Comparison of ENCODE assay signal across 11 cellular contexts in the genomic region with DNA sequence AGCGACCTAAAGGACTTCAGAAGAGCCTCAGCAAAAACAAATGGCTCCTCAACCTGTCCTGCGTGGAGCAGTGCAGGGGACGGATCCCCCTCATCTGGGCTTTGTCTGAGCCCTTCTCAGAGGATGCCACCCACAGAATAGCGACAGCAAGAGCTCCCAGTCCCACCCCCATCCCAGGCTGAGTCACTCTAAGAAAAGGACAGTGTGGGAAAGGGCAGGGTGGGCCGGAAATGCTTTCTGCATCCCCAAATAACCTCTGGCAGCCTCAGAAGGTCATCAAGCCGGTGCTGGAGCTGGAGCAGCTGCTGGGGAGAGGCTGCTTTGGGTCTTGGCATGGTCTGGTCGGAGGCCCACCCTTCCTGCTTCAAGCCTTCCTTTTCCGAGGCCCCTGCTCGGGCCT. TPM values are rescaled to one million over a fixed set of nuclear protein-coding genes. Genes with fewer than 3 reads are reported as not detected.
A peak's percentile ranks its signal among the peaks of the same experiment; 100 is the strongest.
DNase-seq lines count a peak whose midpoint lies in the region; ATAC-seq and TF ChIP-seq lines count a peak whose summit lies in the region.
"Had no signal": no experiment of that assay in that cellular context is flagged by ENCODE, and none has a peak within 500 bp of the region (broad histone marks: within the 10 kb centered on the region; RNA-seq: fewer than 3 reads in every experiment).

No MANE protein-coding gene starts in this region.

- H3K27ac Mint-ChIP-seq in natural killer cell (no peak overlapping the region), endothelial cell (ENCODE audit: unreplicated experiment) (no peak overlapping the region)
- H3K27ac Mint-ChIP-seq: immature natural killer cell had no signal

- WGBS in stomach, 5 donors = 61 to 70% (median 65%) methylated on average over 6 to 9 of the region's 9 CpGs

- intact Hi-C loops in colonic mucosa (cut with DNase I) (no loop called here), left lung (cut with DNase I) (no loop called here), stomach (cut with DNase I; ENCODE audit: low total_unique reads) (no loop called here), natural killer cell (cut with micrococcal nuclease) (no loop called here)

- H3K9ac ChIP-seq in colonic mucosa (ENCODE audit: low read depth in 2 of 2, low read length in 2 of 2) = peak overlapping the region; percentile 12 to 59

- no peak for TF ChIP-seq POLR2A in stomach (IDR thresholded peaks at IDR 0.05)

- H3K4me1 Mint-ChIP-seq in natural killer cell (peaks cover 5% of the 10 kb centered on the region in 2 donors), endothelial cell (ENCODE audit: unreplicated experiment) (peaks cover 11% of the 10 kb centered on the region)
- H3K4me1 Mint-ChIP-seq: immature natural killer cell had no signal

- POLR2A ChIA-PET in HEK293 (lab: Yijun Ruan, JAX) = interaction anchor here (0.6 to 0.7 kb wide), 2 partner anchors 17 to 22 kb away, joined by 3 to 5 read pairs; no protein-coding TSS in a partner anchor

- H3K27me3 Mint-ChIP-seq in natural killer cell (ENCODE audit: low read depth in 2 of 2) (no peaks in the 10 kb centered on the region), endothelial cell (ENCODE audit: unreplicated experiment) (peaks cover 11% of the 10 kb centered on the region)
- H3K27me3 Mint-ChIP-seq: effector memory CD8-positive, alpha-beta T cell had no signal

- H3K9me3 Mint-ChIP-seq in natural killer cell (no peaks in the 10 kb centered on the region), endothelial cell (ENCODE audit: unreplicated experiment) (no peaks in the 10 kb centered on the region)
- H3K9me3 Mint-ChIP-seq: effector memory CD8-positive, alpha-beta T cell; immature natural killer cell had no signal

- TF ChIP-seq EP300 in stomach (IDR thresholded peaks at IDR 0.05) = peak; percentile 27

- TF ChIP-seq CTCF in HEK293 (tag by site-specific recombination; IDR thresholded peaks at IDR 0.05) = no peak
- TF ChIP-seq CTCF in colonic mucosa (IDR thresholded peaks at IDR 0.05) = no peak
- no peak for TF ChIP-seq CTCF in left lung (IDR thresholded peaks at IDR 0.05)
- no peak for TF ChIP-seq CTCF in stomach (IDR thresholded peaks at IDR 0.05)
- TF ChIP-seq CTCF in natural killer cell (IDR thresholded peaks at IDR 0.05) = no peak
- no peak for TF ChIP-seq CTCF in endothelial cell (IDR thresholded peaks at IDR 0.05; ENCODE audit: unreplicated experiment)

- H3K36me3 ChIP-seq in HEK293 (ENCODE audit: control insufficient read depth in 2 of 2, insufficient read depth in 1 of 2, low read length in 2 of 2) (peaks cover 9 to 83% of the 10 kb centered on the region in 2 experiments; a peak in 2 of 3 replicates), colonic mucosa (no peaks in the 10 kb centered on the region), left lung (peaks cover 0 to 80% of the 10 kb centered on the region in 2 donors), stomach (peaks cover 48 to 89% (median 80%) of the 10 kb centered on the region in 4 donors)

- H3K27me3 ChIP-seq in colonic mucosa (no peaks in the 10 kb centered on the region), left lung (no peaks in the 10 kb centered on the region), stomach (no peaks in the 10 kb centered on the region)

- no peak overlapping the region for H3K4me3 Mint-ChIP-seq in natural killer cell
- no peak overlapping the region for H3K4me3 Mint-ChIP-seq in endothelial cell (ENCODE audit: unreplicated experiment)
- H3K4me3 Mint-ChIP-seq: effector memory CD8-positive, alpha-beta T cell; immature natural killer cell had no signal

- H3K36me3 Mint-ChIP-seq in natural killer cell = no peaks in the 10 kb centered on the region
- H3K36me3 Mint-ChIP-seq in endothelial cell (ENCODE audit: low read depth, unreplicated experiment) = peaks cover 29% of the 10 kb centered on the region

- H3K27ac ChIP-seq in HEK293 (ENCODE audit: extremely low read depth, low read depth, low read length) = no peak overlapping the region
- H3K27ac ChIP-seq in colonic mucosa = no peak overlapping the region
- H3K27ac ChIP-seq in left lung = peak overlapping the region; percentile 26 to 76
- peak overlapping the region; percentile 32 to 80 (median 72) for H3K27ac ChIP-seq in stomach

- H3K4me3 ChIP-seq in HEK293 (ENCODE audit: low read depth, low read length) = no peak overlapping the region
- no peak overlapping the region for H3K4me3 ChIP-seq in colonic mucosa
- H3K4me3 ChIP-seq in left lung = no peak overlapping the region
- no peak overlapping the region for H3K4me3 ChIP-seq in stomach

- H3K4me1 ChIP-seq in HEK293 (ENCODE audit: control insufficient read depth, insufficient read depth, low read length) (no peaks in the 10 kb centered on the region; the same call in 1 of the 2 replicates), colonic mucosa (no peaks in the 10 kb centered on the region), left lung (peaks cover 11 to 57% of the 10 kb centered on the region in 2 donors), stomach (peaks cover 42 to 60% (median 55%) of the 10 kb centered on the region in 4 donors)
- H3K4me1 ChIP-seq: Caco-2 had no signal

- ATAC-seq in left lung = peak; percentile 17
- no peak for ATAC-seq in natural killer cell
- no peak for ATAC-seq in HG02870 (IDR thresholded peaks at IDR 0.05; ENCODE audit: unreplicated experiment)
- no peak for ATAC-seq in HG02610 (IDR thresholded peaks at IDR 0.05; ENCODE audit: unreplicated experiment)
- ATAC-seq: effector memory CD8-positive, alpha-beta T cell had no signal

- CTCF ChIA-PET in HEK293 (lab: Yijun Ruan, JAX) = interaction anchor here (0.6 to 1.0 kb wide), 2 partner anchors 18 to 495 kb away, joined by 3 read pairs; no protein-coding TSS in a partner anchor

- DNase-seq in colonic mucosa = no peak
- DNase-seq in left lung = no peak
- no peak for DNase-seq in stomach
- DNase-seq in natural killer cell = no peak
- DNase-seq in endothelial cell (ENCODE audit: low spot score) = no peak
- DNase-seq: Caco-2; effector memory CD8-positive, alpha-beta T cell; immature natural killer cell had no signal

- H3K9me3 ChIP-seq in HEK293 (ENCODE audit: control insufficient read depth, insufficient read depth, low read depth, low read length) (no peaks in the 10 kb centered on the region), colonic mucosa (no peaks in the 10 kb centered on the region), left lung (no peaks in the 10 kb centered on the region), stomach (no peaks in the 10 kb centered on the region)
- H3K9me3 ChIP-seq: Caco-2 had no signal

TF ChIP-seq in HEK293, 187 proteins besides CTCF, POLR2A, EP300 and RAD21:
- TF ChIP-seq EGR2 (tag by site-specific recombination; IDR thresholded peaks at IDR 0.05; ENCODE audit: low read depth) = 0 out of 2 replicates have a peak, but pooled peaks have one; percentile 12
- TF ChIP-seq IKZF3 (tag by site-specific recombination; IDR thresholded peaks at IDR 0.05) = no peak

RNA-seq across cellular contexts. Expression of gene SLC12A4, which starts 8.9 kb away (rescaled TPM):
- total RNA-seq in colonic mucosa (10 to 100 TPM in 1 of 2 donors, 1 to 10 TPM in 1; 8.7 to 17.0 TPM), left lung (100 to 1,000 TPM in 1 of 2 donors, 10 to 100 TPM in 1; 99.2 to 121 TPM), stomach (100 to 1,000 TPM in 1 of 5 donors, 10 to 100 TPM in 4; 12.7 to 136 (median 25.9) TPM), natural killer cell (10 to 100 TPM; 30.0 to 47.0 (median 30.5) TPM), endothelial cell (ENCODE audit: unreplicated experiment) (44.2 TPM)
- polyA plus RNA-seq in stomach = 10 to 100 TPM in 2 of 3 donors, 1 to 10 TPM in 1; 5.7 to 19.8 (median 16.2) TPM

RNA-seq across cellular contexts. Expression of gene LCAT, which starts 15.6 kb away (rescaled TPM):
- total RNA-seq in colonic mucosa (1 to 10 TPM; 3.4 to 3.6 TPM), left lung (10 to 100 TPM; 27.5 to 37.2 TPM), stomach (10 to 100 TPM; 10.1 to 20.1 (median 12.8) TPM), natural killer cell (10 to 100 TPM in 2 of 3 donors, 1 to 10 TPM in 1; 7.1 to 12.4 (median 11.5) TPM), endothelial cell (ENCODE audit: unreplicated experiment) (17.0 TPM)
- polyA plus RNA-seq in stomach = 10 to 100 TPM; 18.6 to 20.7 (median 19.2) TPM

RNA-seq across cellular contexts. Expression of gene DPEP3, which starts 20.8 kb away (rescaled TPM):
- not detected for total RNA-seq in colonic mucosa
- under 1 TPM in 1 of 2 donors, not detected in 1; 0.60 TPM for total RNA-seq in left lung
- not detected for total RNA-seq in stomach
- polyA plus RNA-seq in stomach = not detected
- total RNA-seq in natural killer cell = under 1 TPM; 0.53 to 1.00 (median 0.96) TPM
- total RNA-seq in endothelial cell (ENCODE audit: unreplicated experiment) = not detected
- total RNA-seq: Caco-2 had no signal

RNA-seq across cellular contexts. Expression of gene PSMB10, which starts 22.9 kb away (rescaled TPM):
- total RNA-seq in colonic mucosa (100 to 1,000 TPM; 120 to 124 TPM), left lung (10 to 100 TPM; 59.7 to 76.8 TPM), stomach (10 to 100 TPM; 22.8 to 85.8 (median 52.5) TPM), natural killer cell (100 to 1,000 TPM; 237 to 247 (median 243) TPM), endothelial cell (ENCODE audit: unreplicated experiment) (15.3 TPM)
- polyA plus RNA-seq in stomach = 100 to 1,000 TPM; 128 to 205 (median 134) TPM

RNA-seq across cellular contexts. Expression of gene CTRL, which starts 27.9 kb away (rescaled TPM):
- total RNA-seq in colonic mucosa (1 to 10 TPM in 1 of 2 donors, under 1 TPM in 1; 0.64 to 2.2 TPM), left lung (under 1 TPM in 1 of 2 donors, not detected in 1; 0.50 TPM), stomach (10 to 100 TPM in 1 of 5 donors, 1 to 10 TPM in 2, under 1 TPM in 1, not detected in 1; 0.37 to 11.0 (median 4.0) TPM), natural killer cell (10 to 100 TPM; 14.3 to 17.2 (median 15.0) TPM), endothelial cell (ENCODE audit: unreplicated experiment) (0.56 TPM)
- 1 to 10 TPM in 2 of 3 donors, under 1 TPM in 1; 0.62 to 2.1 (median 1.3) TPM for polyA plus RNA-seq in stomach

Comparison
In these comparisons a context has a peak if more than half of its experiments do, and no peak if none do; other contexts are left out.
1. H3K27ac ChIP-seq: peak in left lung (2 of 2) and stomach (5 of 5); none in HEK293 (single experiment) and colonic mucosa (single experiment).